27 cellular contexts compared by ENCODE assay signal in the genomic region with DNA sequence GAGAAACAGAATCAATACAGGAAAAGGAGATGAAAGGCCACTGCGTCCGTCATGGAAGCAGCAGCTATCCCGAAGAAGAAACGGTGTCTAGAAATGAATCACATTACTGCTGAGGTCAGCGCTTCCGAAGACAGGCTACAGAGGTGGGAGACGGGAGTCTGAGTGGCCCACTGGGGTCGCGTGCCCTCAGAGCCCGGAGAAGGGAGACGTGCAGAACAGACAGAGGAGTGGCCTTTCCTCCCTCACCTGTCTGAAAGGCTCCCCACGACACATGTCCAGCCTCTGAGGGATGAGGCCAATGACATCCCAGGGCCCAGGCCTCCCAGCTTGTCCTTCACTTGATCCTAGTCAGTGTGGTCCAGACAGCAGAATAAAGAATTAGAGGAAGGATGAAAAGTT. TPM values are rescaled to one million over a fixed set of nuclear protein-coding genes. Genes with fewer than 3 reads are reported as not detected.
DNase-seq lines count a peak whose midpoint lies in the region; ATAC-seq and TF ChIP-seq lines count a peak whose summit lies in the region.
"Had no signal": no experiment of that assay in that cellular context is flagged by ENCODE, and none has a peak within 500 bp of the region (broad histone marks: within the 10 kb centered on the region; RNA-seq: fewer than 3 reads in every experiment).

No MANE protein-coding gene starts in this region.

- H3K4me3 Mint-ChIP-seq in activated T-cell treated with anti-CD3 and anti-CD28 coated beads, Interleukin-2, amount 50 U/mL, for 72 hours = no peak overlapping the region
- H3K4me3 Mint-ChIP-seq in activated CD8-positive, alpha-beta T cell treated with anti-CD3 and anti-CD28 coated beads, Interleukin-2, amount 10 ng/mL, durations not matched to agents 7 days and 5 days = no peak overlapping the region
- H3K4me3 Mint-ChIP-seq in immature natural killer cell = no peak overlapping the region
- no peak overlapping the region for H3K4me3 Mint-ChIP-seq in stimulated activated memory B cell treated with anti-CD40 and anti-IgM and Interleukin-4, amounts not matched to agents 10 μg/mL and 1 μg/mL and 100 μg/mL, for 72 hours

- no peaks in the 10 kb centered on the region for H3K27me3 Mint-ChIP-seq in activated T-cell treated with anti-CD3 and anti-CD28 coated beads, Interleukin-2, amount 50 U/mL, for 72 hours (ENCODE audit: low read depth)
- H3K27me3 Mint-ChIP-seq in activated CD8-positive, alpha-beta T cell treated with anti-CD3 and anti-CD28 coated beads, Interleukin-2, amount 10 ng/mL, durations not matched to agents 7 days and 5 days (ENCODE audit: low read depth) = no peaks in the 10 kb centered on the region
- H3K27me3 Mint-ChIP-seq in immature natural killer cell (ENCODE audit: low read depth in 3 of 3) = peaks cover 0 to 3% (median 0%) of the 10 kb centered on the region in 3 donors
- H3K27me3 Mint-ChIP-seq in stimulated activated memory B cell treated with anti-CD40 and anti-IgM and Interleukin-4, amounts not matched to agents 10 μg/mL and 1 μg/mL and 100 μg/mL, for 72 hours = no peaks in the 10 kb centered on the region
- H3K27me3 Mint-ChIP-seq: IgD-negative memory B cell had no signal

- H3K27ac ChIP-seq in gastrocnemius medialis = no peak overlapping the region
- H3K27ac ChIP-seq: breast epithelium, GM23248, pancreas, suprapubic skin had no signal

- no peak for TF ChIP-seq CTCF in gastrocnemius medialis (IDR thresholded peaks at IDR 0.05 in 4 of 5, conservative IDR thresholded peaks at IDR 0.05 in 1 of 5)

- in situ Hi-C loops in gastrocnemius medialis (cut with MboI; ENCODE audit: low sequenced_read_pairs in 4 of 4) = no loop called here

- peaks cover 0 to 76% of the 10 kb centered on the region in 2 donors for H3K36me3 ChIP-seq in gastrocnemius medialis

- H3K4me1 ChIP-seq in gastrocnemius medialis = no peaks in the 10 kb centered on the region
- H3K4me1 ChIP-seq: breast epithelium, pancreas, suprapubic skin had no signal

- no peak for ATAC-seq in activated T-cell treated with anti-CD3 and anti-CD28 coated beads, Interleukin-2, amount 50 U/mL, for 72 hours (replicated peaks in 1 of 2)
- ATAC-seq in activated CD8-positive, alpha-beta T cell treated with anti-CD3 and anti-CD28 coated beads, Interleukin-2, amount 10 ng/mL, durations not matched to agents 7 days and 5 days = no peak
- ATAC-seq in stimulated activated memory B cell treated with anti-CD40 and anti-IgM and Interleukin-4, amounts not matched to agents 10 μg/mL and 1 μg/mL and 100 μg/mL, for 72 hours = no peak
- ATAC-seq in GM18873 (IDR thresholded peaks at IDR 0.05; ENCODE audit: low FRiP score, unreplicated experiment) (no peak), gastrocnemius medialis (no peak), HG03342 (IDR thresholded peaks at IDR 0.05; ENCODE audit: unreplicated experiment) (no peak)
- ATAC-seq: left ventricle myocardium superior, pancreas had no signal

- peaks cover 7 to 18% of the 10 kb centered on the region in 2 donors for H3K36me3 Mint-ChIP-seq in activated T-cell treated with anti-CD3 and anti-CD28 coated beads, Interleukin-2, amount 50 U/mL, for 72 hours (ENCODE audit: insufficient read depth in 2 of 2)
- H3K36me3 Mint-ChIP-seq in activated CD8-positive, alpha-beta T cell treated with anti-CD3 and anti-CD28 coated beads, Interleukin-2, amount 10 ng/mL, durations not matched to agents 7 days and 5 days (ENCODE audit: low read depth) = peaks cover 69% of the 10 kb centered on the region
- peaks cover 18 to 45% (median 23%) of the 10 kb centered on the region in 3 donors for H3K36me3 Mint-ChIP-seq in immature natural killer cell
- peaks cover 50% of the 10 kb centered on the region for H3K36me3 Mint-ChIP-seq in stimulated activated memory B cell treated with anti-CD40 and anti-IgM and Interleukin-4, amounts not matched to agents 10 μg/mL and 1 μg/mL and 100 μg/mL, for 72 hours

- DNase-seq in activated T-cell treated with anti-CD3 and anti-CD28 coated beads, Interleukin-2, amount 50 U/mL, for 72 hours = no peak
- no peak for DNase-seq in activated T-cell treated with anti-CD3 and anti-CD28 coated beads for 4 hours
- DNase-seq in activated CD8-positive, alpha-beta T cell treated with anti-CD3 and anti-CD28 coated beads, Interleukin-2, amount 10 ng/mL, durations not matched to agents 7 days and 5 days = no peak
- no peak for DNase-seq in immature natural killer cell
- DNase-seq in gastrocnemius medialis = no peak
- DNase-seq: activated CD4-positive, alpha-beta T cell treated with anti-CD3 and anti-CD28 coated beads, Interleukin-2, amount 50 U/mL, for 4 hours; activated gamma-delta T cell treated with Interleukin-2 at 50 U/mL for 16 hours; amniotic stem cell; C1 segment of cervical spinal cord; Calu3; GM23248; left ventricle myocardium superior; midbrain; NCI-H1092 treated with DMSO at 0.1 percent for 48 hours; NCI-H1930; NCI-H524 treated with DMSO at 0.1 percent for 48 hours; NK-92 treated with Interleukin-12 subunit alpha and Interleukin-12 subunit beta, amount 100 ng/mL, for 24 hours; Right ventricle myocardium superior; stimulated activated CD4-positive, alpha-beta T cell treated with anti-CD3 and anti-CD28 coated beads, Interleukin-2, amount 100 ng/mL, for 24 hours had no signal

- H3K27me3 ChIP-seq in gastrocnemius medialis = no peaks in the 10 kb centered on the region
- H3K27me3 ChIP-seq: breast epithelium, pancreas, suprapubic skin had no signal

- H3K9me3 ChIP-seq in gastrocnemius medialis = no peaks in the 10 kb centered on the region
- H3K9me3 ChIP-seq: breast epithelium, pancreas, suprapubic skin had no signal

- peaks cover 3% of the 10 kb centered on the region for H3K4me1 Mint-ChIP-seq in activated T-cell treated with anti-CD3 and anti-CD28 coated beads, Interleukin-2, amount 50 U/mL, for 72 hours (ENCODE audit: low read depth)
- peaks cover 29% of the 10 kb centered on the region for H3K4me1 Mint-ChIP-seq in activated CD8-positive, alpha-beta T cell treated with anti-CD3 and anti-CD28 coated beads, Interleukin-2, amount 10 ng/mL, durations not matched to agents 7 days and 5 days (ENCODE audit: low read depth)
- peaks cover 18 to 19% of the 10 kb centered on the region in 2 donors for H3K4me1 Mint-ChIP-seq in immature natural killer cell
- H3K4me1 Mint-ChIP-seq in stimulated activated memory B cell treated with anti-CD40 and anti-IgM and Interleukin-4, amounts not matched to agents 10 μg/mL and 1 μg/mL and 100 μg/mL, for 72 hours = peaks cover 24% of the 10 kb centered on the region

- peak overlapping the region; percentile 52 for H3K27ac Mint-ChIP-seq in activated T-cell treated with anti-CD3 and anti-CD28 coated beads, Interleukin-2, amount 50 U/mL, for 72 hours
- peak overlapping the region; percentile 13 for H3K27ac Mint-ChIP-seq in activated CD8-positive, alpha-beta T cell treated with anti-CD3 and anti-CD28 coated beads, Interleukin-2, amount 10 ng/mL, durations not matched to agents 7 days and 5 days
- peak overlapping the region in 4 of 6 donors; percentile 54 to 82 (median 72) for H3K27ac Mint-ChIP-seq in immature natural killer cell
- peak overlapping the region; percentile 85 for H3K27ac Mint-ChIP-seq in stimulated activated memory B cell treated with anti-CD40 and anti-IgM and Interleukin-4, amounts not matched to agents 10 μg/mL and 1 μg/mL and 100 μg/mL, for 72 hours

- intact Hi-C loops in gastrocnemius medialis (cut with DNase I; ENCODE audit: low total_unique reads) = no loop called here

- POLR2A ChIA-PET in activated CD8-positive, alpha-beta T cell treated with anti-CD3 and anti-CD28 coated beads, Interleukin-2, amount 10 ng/mL, durations not matched to agents 7 days and 5 days (lab: Charles Lee) = no interaction called here

- no peak overlapping the region for H3K4me3 ChIP-seq in gastrocnemius medialis
- H3K4me3 ChIP-seq: breast epithelium, GM23248, pancreas, smooth muscle cell, suprapubic skin had no signal

- H3K9me3 Mint-ChIP-seq in activated T-cell treated with anti-CD3 and anti-CD28 coated beads, Interleukin-2, amount 50 U/mL, for 72 hours = no peaks in the 10 kb centered on the region
- H3K9me3 Mint-ChIP-seq in activated CD8-positive, alpha-beta T cell treated with anti-CD3 and anti-CD28 coated beads, Interleukin-2, amount 10 ng/mL, durations not matched to agents 7 days and 5 days (ENCODE audit: insufficient read depth) = no peaks in the 10 kb centered on the region
- H3K9me3 Mint-ChIP-seq in immature natural killer cell = no peaks in the 10 kb centered on the region
- no peaks in the 10 kb centered on the region for H3K9me3 Mint-ChIP-seq in stimulated activated memory B cell treated with anti-CD40 and anti-IgM and Interleukin-4, amounts not matched to agents 10 μg/mL and 1 μg/mL and 100 μg/mL, for 72 hours
- H3K9me3 Mint-ChIP-seq: IgD-negative memory B cell had no signal

- no peak for TF ChIP-seq POLR2A in gastrocnemius medialis (IDR thresholded peaks at IDR 0.05)

- CTCF ChIA-PET in activated CD8-positive, alpha-beta T cell treated with anti-CD3 and anti-CD28 coated beads, Interleukin-2, amount 10 ng/mL, durations not matched to agents 7 days and 5 days (lab: Charles Lee) = no interaction called here

RNA-seq across cellular contexts. Expression of a gene that starts 35.9 kb away (rescaled TPM):
- total RNA-seq in activated T-cell treated with anti-CD3 and anti-CD28 coated beads, Interleukin-2, amount 50 U/mL, for 72 hours = 10 to 100 TPM; 70.5 to 74.7 TPM
- total RNA-seq in activated CD8-positive, alpha-beta T cell treated with anti-CD3 and anti-CD28 coated beads, Interleukin-2, amount 10 ng/mL, durations not matched to agents 7 days and 5 days = 10 to 100 TPM; 96.2 to 98.7 TPM
- polyA plus RNA-seq in immature natural killer cell = 10 to 100 TPM; 67.7 to 95.1 (median 90.8) TPM
- 10 to 100 TPM; 57.6 to 82.7 (median 75.4) TPM for total RNA-seq in gastrocnemius medialis

Comparison
In these comparisons a context has a peak if more than half of its experiments do, and no peak if none do; other contexts are left out.
1. H3K27ac Mint-ChIP-seq: peak in every context shown above with its lines; median percentile 85 in stimulated activated memory B cell treated with anti-CD40 and anti-IgM and Interleukin-4, amounts not matched to agents 10 μg/mL and 1 μg/mL and 100 μg/mL, for 72 hours; 72 in immature natural killer cell; 52 in activated T-cell treated with anti-CD3 and anti-CD28 coated beads, Interleukin-2, amount 50 U/mL, for 72 hours; 13 in activated CD8-positive, alpha-beta T cell treated with anti-CD3 and anti-CD28 coated beads, Interleukin-2, amount 10 ng/mL, durations not matched to agents 7 days and 5 days.